2 cellular contexts compared by ENCODE assay signal in genomic region chr20:51134405-51134804, GRCh38.
TF ChIP-seq lines count a peak whose summit lies in the region.

No MANE protein-coding gene starts in this region.

TF ChIP-seq in HEK293T, 16 proteins besides CTCF, POLR2A, EP300 and RAD21:
- TF ChIP-seq, protein P1, sequence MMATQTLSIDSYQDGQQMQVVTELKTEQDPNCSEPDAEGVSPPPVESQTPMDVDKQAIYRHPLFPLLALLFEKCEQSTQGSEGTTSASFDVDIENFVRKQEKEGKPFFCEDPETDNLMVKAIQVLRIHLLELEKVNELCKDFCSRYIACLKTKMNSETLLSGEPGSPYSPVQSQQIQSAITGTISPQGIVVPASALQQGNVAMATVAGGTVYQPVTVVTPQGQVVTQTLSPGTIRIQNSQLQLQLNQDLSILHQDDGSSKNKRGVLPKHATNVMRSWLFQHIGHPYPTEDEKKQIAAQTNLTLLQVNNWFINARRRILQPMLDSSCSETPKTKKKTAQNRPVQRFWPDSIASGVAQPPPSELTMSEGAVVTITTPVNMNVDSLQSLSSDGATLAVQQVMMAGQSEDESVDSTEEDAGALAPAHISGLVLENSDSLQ (IDR thresholded peaks at IDR 0.05): 0 out of 2 replicates have a peak, but pooled peaks have one; percentile 11
- TF ChIP-seq ARNT (IDR thresholded peaks at IDR 0.05): no peak

TF ChIP-seq in H1, 55 proteins besides CTCF, POLR2A, EP300 and RAD21 (continued from another document):
- TF ChIP-seq E2F6 (IDR thresholded peaks at IDR 0.05): no peak
